In genomic region chr10:47286591-47287325, GRCh38 we compare ENCODE assay signal across 21 cellular contexts. TPM values are rescaled to one million over a fixed set of nuclear protein-coding genes. Genes with fewer than 3 reads are reported as not detected.
DNase-seq lines count a peak whose midpoint lies in the region; ATAC-seq and TF ChIP-seq lines count a peak whose summit lies in the region.
"Had no signal": no experiment of that assay in that cellular context is flagged by ENCODE, and none has a peak within 500 bp of the region (broad histone marks: within the 10 kb centered on the region; RNA-seq: fewer than 3 reads in every experiment).

No MANE protein-coding gene starts in this region.

- H3K9me3 Mint-ChIP-seq in activated naive CD4-positive, alpha-beta T cell treated with anti-CD3 and anti-CD28 coated beads, Interleukin-2, amount 50 U/mL, for 24 hours: no peaks in the 10 kb centered on the region

- H3K36me3 ChIP-seq in KOPT-K1 (ENCODE audit: insufficient read depth, low read length) (no peaks in the 10 kb centered on the region), heart left ventricle (no peaks in the 10 kb centered on the region), spleen (no peaks in the 10 kb centered on the region)
- H3K36me3 ChIP-seq: left lung, thoracic aorta had no signal

- TF ChIP-seq CTCF in heart left ventricle (IDR thresholded peaks at IDR 0.05) (no peak), spleen (IDR thresholded peaks at IDR 0.05 in 8 of 11, conservative IDR thresholded peaks at IDR 0.05 in 3 of 11) (no peak)

- peaks cover 44% of the 10 kb centered on the region for H3K4me1 Mint-ChIP-seq in activated naive CD4-positive, alpha-beta T cell treated with anti-CD3 and anti-CD28 coated beads, Interleukin-2, amount 50 U/mL, for 24 hours

- WGBS in heart left ventricle, 4 donors: 60 to 70% (median 63%) methylated on average over 4 of the region's 4 CpGs
- WGBS in spleen, 5 donors: 85 to 95% (median 86%) methylated on average over 4 of the region's 4 CpGs

- TF ChIP-seq POLR2A in heart left ventricle (IDR thresholded peaks at IDR 0.05): no peak
- no peak for TF ChIP-seq POLR2A in spleen (IDR thresholded peaks at IDR 0.05)

- H3K4me3 ChIP-seq in heart left ventricle: no peak overlapping the region
- H3K4me3 ChIP-seq in spleen: no peak overlapping the region
- H3K4me3 ChIP-seq: left lung, mucosa of descending colon, thoracic aorta had no signal

- H3K4me1 ChIP-seq in heart left ventricle (peaks cover 0 to 10% (median 3%) of the 10 kb centered on the region in 12 donors), spleen (peaks cover 0 to 20% (median 0%) of the 10 kb centered on the region in 6 donors)
- H3K4me1 ChIP-seq: left lung had no signal

- intact Hi-C loops in heart left ventricle (cut with DNase I) (loop anchor here in 1 of 10 donors (5.0 kb wide), 1 partner anchor 51 kb away; no protein-coding TSS in a partner anchor), spleen (cut with DNase I; ENCODE audit: low total_unique reads) (no loop called here)

- peak overlapping the region; percentile 24 for H3K4me3 Mint-ChIP-seq in activated naive CD4-positive, alpha-beta T cell treated with anti-CD3 and anti-CD28 coated beads, Interleukin-2, amount 50 U/mL, for 24 hours

- H3K27me3 ChIP-seq in heart left ventricle (no peaks in the 10 kb centered on the region), spleen (replicated peaks in 1 of 7) (peaks cover 0 to 9% (median 0%) of the 10 kb centered on the region in 7 donors)
- H3K27me3 ChIP-seq: left lung had no signal

- H3K36me3 Mint-ChIP-seq in activated naive CD4-positive, alpha-beta T cell treated with anti-CD3 and anti-CD28 coated beads, Interleukin-2, amount 50 U/mL, for 24 hours: no peaks in the 10 kb centered on the region

- H3K27ac ChIP-seq in KOPT-K1 (ENCODE audit: low read depth, low read length, poor library complexity, severe bottlenecking) (peak overlapping the region; percentile 69), heart left ventricle (peak overlapping the region in 3 of 12 donors; percentile 38 to 67 (median 48)), spleen (no peak overlapping the region)
- H3K27ac ChIP-seq: KMS-11, left lung, thoracic aorta, VCaP had no signal

- no peak for DNase-seq in activated naive CD4-positive, alpha-beta T cell treated with anti-CD3 and anti-CD28 coated beads, Interleukin-2, amount 50 U/mL, for 16 hours
- DNase-seq in heart left ventricle: no peak
- peak; percentile 61 for DNase-seq in spleen
- no peak for DNase-seq in NCI-H345 (lab: John Stamatoyannopoulos, UW)
- DNase-seq in GM19238 (ENCODE audit: insufficient read length, low spot score): no peak
- no peak for DNase-seq in NCI-H1417 (lab: John Stamatoyannopoulos, UW)
- DNase-seq: COR-L47, left lung, NCI-H1048, NCI-H2107, NCI-H524, nucleus accumbens, SW 1271 had no signal

- no peaks in the 10 kb centered on the region for H3K27me3 Mint-ChIP-seq in activated naive CD4-positive, alpha-beta T cell treated with anti-CD3 and anti-CD28 coated beads, Interleukin-2, amount 50 U/mL, for 24 hours

- ATAC-seq in heart left ventricle: peak; percentile 19 to 38 (median 30)
- ATAC-seq: left lung had no signal

- H3K9me3 ChIP-seq in KOPT-K1 (ENCODE audit: insufficient read depth, low read length, poor library complexity, severe bottlenecking): no peaks in the 10 kb centered on the region
- no peaks in the 10 kb centered on the region for H3K9me3 ChIP-seq in heart left ventricle
- H3K9me3 ChIP-seq in spleen: no peaks in the 10 kb centered on the region
- H3K9me3 ChIP-seq: left lung, mucosa of descending colon, thoracic aorta had no signal

- peak overlapping the region; percentile 89 for H3K27ac Mint-ChIP-seq in activated naive CD4-positive, alpha-beta T cell treated with anti-CD3 and anti-CD28 coated beads, Interleukin-2, amount 50 U/mL, for 24 hours

RNA-seq across cellular contexts. Expression of gene GDF10, which starts 13.2 kb away (rescaled TPM):
- total RNA-seq in heart left ventricle (1 to 10 TPM in 1 of 9 donors, under 1 TPM in 6, not detected in 2; 0.22 to 1.6 (median 0.34) TPM), spleen (under 1 TPM in 4 of 7 donors, not detected in 3; 0.19 to 0.30 (median 0.21) TPM)
- polyA plus RNA-seq in heart left ventricle (under 1 TPM in 1 of 2 donors, not detected in 1; 0.19 TPM), spleen (under 1 TPM; 0.02 to 0.35 (median 0.12) TPM)
- total RNA-seq: renal cortical epithelial cell had no signal

RNA-seq across cellular contexts. Expression of gene GDF2, which starts 35.5 kb away (rescaled TPM):
- total RNA-seq in heart left ventricle (not detected), spleen (not detected)
- polyA plus RNA-seq in heart left ventricle (not detected), spleen (not detected)
- total RNA-seq: fibroblast of lung, left lung, mucosa of descending colon, renal cortical epithelial cell, thoracic aorta had no signal
- polyA plus RNA-seq: fibroblast of lung had no signal
